1 cellular context compared by ENCODE assay signal in the genomic region with DNA sequence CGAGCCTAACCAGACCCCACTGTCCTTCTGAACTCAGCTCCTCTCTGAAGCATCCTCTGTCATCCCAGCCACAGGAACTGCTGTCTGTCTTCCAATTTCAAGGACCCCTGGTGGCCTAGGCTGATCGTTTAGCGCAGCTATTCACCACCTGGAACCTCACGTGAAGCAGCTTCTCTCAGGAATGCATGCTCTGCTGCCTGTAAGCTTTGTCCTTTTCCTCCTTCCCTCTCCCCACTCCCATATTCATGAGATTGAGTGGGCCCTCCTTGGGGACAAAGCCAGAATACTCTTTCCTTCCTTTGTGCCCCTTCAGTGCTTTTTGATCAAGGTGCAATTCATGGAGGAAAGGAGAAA.
TF ChIP-seq lines count a peak whose summit lies in the region.

No MANE protein-coding gene starts in this region.

TF ChIP-seq in K562, 482 proteins besides CTCF, POLR2A, EP300 and RAD21:
- TF ChIP-seq, protein P1, sequence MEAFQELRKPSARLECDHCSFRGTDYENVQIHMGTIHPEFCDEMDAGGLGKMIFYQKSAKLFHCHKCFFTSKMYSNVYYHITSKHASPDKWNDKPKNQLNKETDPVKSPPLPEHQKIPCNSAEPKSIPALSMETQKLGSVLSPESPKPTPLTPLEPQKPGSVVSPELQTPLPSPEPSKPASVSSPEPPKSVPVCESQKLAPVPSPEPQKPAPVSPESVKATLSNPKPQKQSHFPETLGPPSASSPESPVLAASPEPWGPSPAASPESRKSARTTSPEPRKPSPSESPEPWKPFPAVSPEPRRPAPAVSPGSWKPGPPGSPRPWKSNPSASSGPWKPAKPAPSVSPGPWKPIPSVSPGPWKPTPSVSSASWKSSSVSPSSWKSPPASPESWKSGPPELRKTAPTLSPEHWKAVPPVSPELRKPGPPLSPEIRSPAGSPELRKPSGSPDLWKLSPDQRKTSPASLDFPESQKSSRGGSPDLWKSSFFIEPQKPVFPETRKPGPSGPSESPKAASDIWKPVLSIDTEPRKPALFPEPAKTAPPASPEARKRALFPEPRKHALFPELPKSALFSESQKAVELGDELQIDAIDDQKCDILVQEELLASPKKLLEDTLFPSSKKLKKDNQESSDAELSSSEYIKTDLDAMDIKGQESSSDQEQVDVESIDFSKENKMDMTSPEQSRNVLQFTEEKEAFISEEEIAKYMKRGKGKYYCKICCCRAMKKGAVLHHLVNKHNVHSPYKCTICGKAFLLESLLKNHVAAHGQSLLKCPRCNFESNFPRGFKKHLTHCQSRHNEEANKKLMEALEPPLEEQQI (IDR thresholded peaks at IDR 0.05), result no peak
- TF ChIP-seq ZNF277 (CRISPR knock-in tag; IDR thresholded peaks at IDR 0.05; ENCODE audit: borderline replicate concordance), result no peak
- TF ChIP-seq ZNF146 (CRISPR knock-in tag; IDR thresholded peaks at IDR 0.05; ENCODE audit: unreplicated experiment), result no peak
- no peak for TF ChIP-seq SP1 (CRISPR knock-in tag; IDR thresholded peaks at IDR 0.05)
- TF ChIP-seq POU5F1 (IDR thresholded peaks at IDR 0.05; ENCODE audit: borderline replicate concordance, low read depth, low read length, partially characterized antibody), result no peak
- no peak for TF ChIP-seq ETV6 (IDR thresholded peaks at IDR 0.05; ENCODE audit: borderline replicate concordance in 1 of 2, low read depth in 2 of 2, low read length in 1 of 2)
- no peak for TF ChIP-seq ETV6 (CRISPR knock-in tag; IDR thresholded peaks at IDR 0.05; ENCODE audit: borderline replicate concordance)
- no peak for TF ChIP-seq NFRKB (IDR thresholded peaks at IDR 0.05; ENCODE audit: low read depth)
- TF ChIP-seq ETV5 (CRISPR knock-in tag; IDR thresholded peaks at IDR 0.05; ENCODE audit: low read depth), result no peak
- TF ChIP-seq HNRNPL (IDR thresholded peaks at IDR 0.05; ENCODE audit: low read depth, low read length), result no peak
TF ChIP-seq in K562: peak in this region for 0.
